In genomic region chr5:142120247-142120935, GRCh38 we compare ENCODE assay signal across 17 cellular contexts. TPM values are rescaled to one million over a fixed set of nuclear protein-coding genes. Genes with fewer than 3 reads are reported as not detected.
DNase-seq lines count a peak whose midpoint lies in the region; ATAC-seq and TF ChIP-seq lines count a peak whose summit lies in the region.
"Had no signal": no experiment of that assay in that cellular context is flagged by ENCODE, and none has a peak within 500 bp of the region (broad histone marks: within the 10 kb centered on the region; RNA-seq: fewer than 3 reads in every experiment).

No MANE protein-coding gene starts in this region.

- H3K4me3 ChIP-seq in Loucy (ENCODE audit: low read length, poor library complexity, severe bottlenecking) = peak overlapping the region; percentile 52
- no peak overlapping the region for H3K4me3 ChIP-seq in tibial nerve
- H3K4me3 ChIP-seq: dorsolateral prefrontal cortex, suprapubic skin had no signal

- WGBS in tibial nerve, 2 donors = 73 to 82% methylated on average over 3 of the region's 3 CpGs

- H3K27ac Mint-ChIP-seq in activated CD4-positive, alpha-beta T cell treated with anti-CD3 and anti-CD28 coated beads, Interleukin-2, amount 10 ng/mL, durations not matched to agents 7 days and 5 days = peak overlapping the region; percentile 63
- peak overlapping the region; percentile 67 for H3K27ac Mint-ChIP-seq in activated naive CD8-positive, alpha-beta T cell treated with anti-CD3 and anti-CD28 coated beads, Interleukin-2, amount 50 U/mL, for 24 hours
- H3K27ac Mint-ChIP-seq in natural killer cell treated with Interleukin-12 subunit alpha and Interleukin-12 subunit beta and Interleukin-15 and Interleukin-18, amount 100 ng/mL, for 72 hours = peak overlapping the region; percentile 43 to 47

- peaks cover 4% of the 10 kb centered on the region for H3K9me3 Mint-ChIP-seq in activated CD4-positive, alpha-beta T cell treated with anti-CD3 and anti-CD28 coated beads, Interleukin-2, amount 10 ng/mL, durations not matched to agents 7 days and 5 days
- peaks cover 7% of the 10 kb centered on the region for H3K9me3 Mint-ChIP-seq in activated naive CD8-positive, alpha-beta T cell treated with anti-CD3 and anti-CD28 coated beads, Interleukin-2, amount 50 U/mL, for 24 hours
- no peaks in the 10 kb centered on the region for H3K9me3 Mint-ChIP-seq in natural killer cell treated with Interleukin-12 subunit alpha and Interleukin-12 subunit beta and Interleukin-15 and Interleukin-18, amount 100 ng/mL, for 72 hours

- H2AFZ ChIP-seq in Loucy (ENCODE audit: low read length) = no peak overlapping the region

- no peak for TF ChIP-seq CTCF in Loucy (conservative IDR thresholded peaks at IDR 0.05; ENCODE audit: low read length)
- TF ChIP-seq CTCF in tibial nerve (IDR thresholded peaks at IDR 0.05) = no peak

- peaks cover 63% of the 10 kb centered on the region for H3K4me1 Mint-ChIP-seq in activated CD4-positive, alpha-beta T cell treated with anti-CD3 and anti-CD28 coated beads, Interleukin-2, amount 10 ng/mL, durations not matched to agents 7 days and 5 days
- peaks cover 87% of the 10 kb centered on the region for H3K4me1 Mint-ChIP-seq in activated naive CD8-positive, alpha-beta T cell treated with anti-CD3 and anti-CD28 coated beads, Interleukin-2, amount 50 U/mL, for 24 hours
- peaks cover 40 to 49% of the 10 kb centered on the region in 2 donors for H3K4me1 Mint-ChIP-seq in natural killer cell treated with Interleukin-12 subunit alpha and Interleukin-12 subunit beta and Interleukin-15 and Interleukin-18, amount 100 ng/mL, for 72 hours (ENCODE audit: low read depth in 2 of 2)

- H3K36me3 Mint-ChIP-seq in activated CD4-positive, alpha-beta T cell treated with anti-CD3 and anti-CD28 coated beads, Interleukin-2, amount 10 ng/mL, durations not matched to agents 7 days and 5 days (ENCODE audit: low read depth) = peaks cover 60% of the 10 kb centered on the region
- peaks cover 72% of the 10 kb centered on the region for H3K36me3 Mint-ChIP-seq in activated naive CD8-positive, alpha-beta T cell treated with anti-CD3 and anti-CD28 coated beads, Interleukin-2, amount 50 U/mL, for 24 hours (ENCODE audit: low read depth)
- no peaks in the 10 kb centered on the region for H3K36me3 Mint-ChIP-seq in natural killer cell treated with Interleukin-12 subunit alpha and Interleukin-12 subunit beta and Interleukin-15 and Interleukin-18, amount 100 ng/mL, for 72 hours

- H4K20me1 ChIP-seq in Loucy (ENCODE audit: insufficient read depth, low read length, poor library complexity, severe bottlenecking) = no peaks in the 10 kb centered on the region

- peak overlapping the region; percentile 47 for H3K9ac ChIP-seq in Loucy (ENCODE audit: low read depth, low read length, poor library complexity, severe bottlenecking)

- CTCF ChIA-PET in activated CD4-positive, alpha-beta T cell treated with anti-CD3 and anti-CD28 coated beads, Interleukin-2, amount 10 ng/mL, durations not matched to agents 7 days and 5 days (lab: Charles Lee) = interaction anchor here (0.7 to 1.4 kb wide), 4 partner anchors 9 to 111 kb away, joined by 3 to 4 read pairs (median 3); no protein-coding TSS in a partner anchor

- no peaks in the 10 kb centered on the region for H3K36me3 ChIP-seq in Loucy (ENCODE audit: insufficient read depth, low read length)
- H3K36me3 ChIP-seq in tibial nerve = peaks cover 0 to 28% (median 0%) of the 10 kb centered on the region in 3 donors

- no peaks in the 10 kb centered on the region for H3K27me3 ChIP-seq in Loucy (ENCODE audit: insufficient read depth, low read length, poor library complexity, severe bottlenecking)
- H3K27me3 ChIP-seq in tibial nerve = no peaks in the 10 kb centered on the region
- H3K27me3 ChIP-seq: dorsolateral prefrontal cortex, suprapubic skin had no signal

- H3K27ac ChIP-seq in tibial nerve = no peak overlapping the region
- H3K27ac ChIP-seq: suprapubic skin had no signal

- peaks cover 76% of the 10 kb centered on the region for H3K79me2 ChIP-seq in Loucy (ENCODE audit: insufficient read depth, low read length)

- no peak for TF ChIP-seq POLR2A in tibial nerve (IDR thresholded peaks at IDR 0.05)

- peaks cover 3% of the 10 kb centered on the region; the same call in 1 of the 2 replicates for H3F3A ChIP-seq in Loucy (ENCODE audit: low read depth)

- DNase-seq in activated CD4-positive, alpha-beta T cell treated with anti-CD3 and anti-CD28 coated beads, Interleukin-2, amount 10 ng/mL, durations not matched to agents 7 days and 5 days = no peak
- no peak for DNase-seq in activated CD4-positive, alpha-beta T cell treated with anti-CD3 and anti-CD28 coated beads for 48 hours
- no peak for DNase-seq in activated naive CD8-positive, alpha-beta T cell treated with anti-CD3 and anti-CD28 coated beads, Interleukin-2, amount 50 U/mL, for 24 hours
- DNase-seq in natural killer cell treated with Interleukin-12 subunit alpha and Interleukin-12 subunit beta and Interleukin-15 and Interleukin-18, amount 100 ng/mL, for 72 hours (ENCODE audit: low spot score) = no peak
- no peak for DNase-seq in tibial nerve (ENCODE audit: low spot score in 2 of 2)
- no peak for DNase-seq in HT-29 (ENCODE audit: low spot score)
- DNase-seq in SHP77 (lab: John Stamatoyannopoulos, UW) = no peak
- DNase-seq: ACHN; activated CD8-positive, alpha-beta memory T cell treated with anti-CD3 and anti-CD28 coated beads, Interleukin-2, amount 50 U/mL, for 48 hours; Caco-2; dorsolateral prefrontal cortex; left ventricle myocardium superior; NCI-H1436; SIG-M5; stimulated activated CD4-positive, alpha-beta T cell treated with anti-CD3 and anti-CD28 coated beads, Interleukin-15, amount 100 ng/mL, for 24 hours had no signal

- no peak for TF ChIP-seq EP300 in tibial nerve (IDR thresholded peaks at IDR 0.05)

- H3K4me1 ChIP-seq in Loucy (ENCODE audit: insufficient read depth, low read length, poor library complexity, severe bottlenecking) = peaks cover 52% of the 10 kb centered on the region
- peaks cover 0 to 64% (median 18%) of the 10 kb centered on the region in 4 donors for H3K4me1 ChIP-seq in tibial nerve
- H3K4me1 ChIP-seq: Caco-2 had no signal

- H3K9me3 ChIP-seq in Loucy (ENCODE audit: insufficient read depth, low read depth, low read length) = no peaks in the 10 kb centered on the region; the same call in 1 of the 2 replicates
- no peaks in the 10 kb centered on the region for H3K9me3 ChIP-seq in tibial nerve
- H3K9me3 ChIP-seq: Caco-2, suprapubic skin had no signal

- H3K4me3 Mint-ChIP-seq in activated CD4-positive, alpha-beta T cell treated with anti-CD3 and anti-CD28 coated beads, Interleukin-2, amount 10 ng/mL, durations not matched to agents 7 days and 5 days = peak overlapping the region; percentile 21
- no peak overlapping the region for H3K4me3 Mint-ChIP-seq in activated naive CD8-positive, alpha-beta T cell treated with anti-CD3 and anti-CD28 coated beads, Interleukin-2, amount 50 U/mL, for 24 hours
- peak overlapping the region; percentile 27 for H3K4me3 Mint-ChIP-seq in natural killer cell treated with Interleukin-12 subunit alpha and Interleukin-12 subunit beta and Interleukin-15 and Interleukin-18, amount 100 ng/mL, for 72 hours

- H3K27me3 Mint-ChIP-seq in activated CD4-positive, alpha-beta T cell treated with anti-CD3 and anti-CD28 coated beads, Interleukin-2, amount 10 ng/mL, durations not matched to agents 7 days and 5 days = no peaks in the 10 kb centered on the region
- H3K27me3 Mint-ChIP-seq in activated naive CD8-positive, alpha-beta T cell treated with anti-CD3 and anti-CD28 coated beads, Interleukin-2, amount 50 U/mL, for 24 hours = no peaks in the 10 kb centered on the region
- no peaks in the 10 kb centered on the region for H3K27me3 Mint-ChIP-seq in natural killer cell treated with Interleukin-12 subunit alpha and Interleukin-12 subunit beta and Interleukin-15 and Interleukin-18, amount 100 ng/mL, for 72 hours

- H3K9me2 ChIP-seq in Loucy (replicated peaks; ENCODE audit: low read depth, low read length) = no peaks in the 10 kb centered on the region

- peak overlapping the region; percentile 66 for H3K4me2 ChIP-seq in Loucy (ENCODE audit: low read depth, low read length, poor library complexity, severe bottlenecking)

- no peak for ATAC-seq in activated naive CD8-positive, alpha-beta T cell treated with anti-CD3 and anti-CD28 coated beads, Interleukin-2, amount 50 U/mL, for 24 hours
- no peak for ATAC-seq in natural killer cell treated with Interleukin-12 subunit alpha and Interleukin-12 subunit beta and Interleukin-15 and Interleukin-18, amount 100 ng/mL, for 72 hours
- ATAC-seq: left ventricle myocardium superior had no signal

- POLR2A ChIA-PET in activated CD4-positive, alpha-beta T cell treated with anti-CD3 and anti-CD28 coated beads, Interleukin-2, amount 10 ng/mL, durations not matched to agents 7 days and 5 days (lab: Charles Lee) = no interaction called here

RNA-seq across cellular contexts. Expression of gene NDFIP1, which starts 11.8 kb away (rescaled TPM):
- total RNA-seq in activated CD4-positive, alpha-beta T cell treated with anti-CD3 and anti-CD28 coated beads, Interleukin-2, amount 10 ng/mL, durations not matched to agents 7 days and 5 days = 10 to 100 TPM; 65.2 to 70.2 TPM
- 10 to 100 TPM; 24.2 to 24.4 TPM for total RNA-seq in natural killer cell treated with Interleukin-12 subunit alpha and Interleukin-12 subunit beta and Interleukin-15 and Interleukin-18, amount 100 ng/mL, for 72 hours
- 100 to 1,000 TPM in 2 of 4 donors, 10 to 100 TPM in 2; 96.1 to 172 (median 107) TPM for total RNA-seq in tibial nerve
- 23.4 and 26.8 TPM in 2 replicates for total RNA-seq in HT-29 (2014; rRNA removed; shearing (Covaris generic))
